In the genomic region with DNA sequence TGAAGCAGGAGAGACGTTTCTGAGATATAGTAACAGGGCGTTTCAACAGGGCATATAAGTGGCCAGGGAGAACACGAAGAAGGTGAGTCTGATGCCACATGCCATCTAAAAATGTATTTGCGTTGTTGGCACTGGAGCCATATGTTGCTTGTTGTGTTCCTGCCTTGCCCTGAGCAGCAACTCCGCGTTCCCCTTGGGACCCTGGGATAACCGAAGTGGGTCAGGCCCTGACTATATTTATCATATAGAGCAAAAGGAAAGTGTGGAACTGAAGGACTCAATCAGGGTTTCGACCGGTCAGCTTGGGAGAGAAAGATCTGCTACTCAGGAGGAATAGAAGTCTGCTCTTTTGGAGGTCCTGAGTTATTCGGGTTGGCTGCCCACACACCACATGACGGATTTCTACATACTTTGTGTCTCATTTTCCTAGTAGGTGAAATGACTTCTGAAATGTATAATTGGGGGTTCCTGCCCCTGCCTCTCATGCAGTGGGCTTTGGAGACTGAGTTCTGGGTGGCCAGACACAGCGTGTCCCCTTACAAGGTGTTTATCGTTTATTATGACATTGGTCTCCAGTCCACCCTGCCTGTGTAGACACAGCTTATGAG, we compare ENCODE assay signal across 12 cellular contexts. TPM values are rescaled to one million over a fixed set of nuclear protein-coding genes. Genes with fewer than 3 reads are reported as not detected.
A peak's percentile ranks its signal among the peaks of the same experiment; 100 is the strongest.
DNase-seq lines count a peak whose midpoint lies in the region; ATAC-seq and TF ChIP-seq lines count a peak whose summit lies in the region.
"Had no signal": no experiment of that assay in that cellular context is flagged by ENCODE, and none has a peak within 500 bp of the region (broad histone marks: within the 10 kb centered on the region; RNA-seq: fewer than 3 reads in every experiment).

No MANE protein-coding gene starts in this region.

- H3K27me3 ChIP-seq in HAP-1 (ENCODE audit: low read depth): no peaks in the 10 kb centered on the region

- peaks cover 12% of the 10 kb centered on the region for H3K4me1 ChIP-seq in HAP-1

- H3K27ac Mint-ChIP-seq in nephron progenitor cell: peak overlapping the region; percentile 24
- no peak overlapping the region for H3K27ac Mint-ChIP-seq in CD14-positive monocyte

- H3K4me3 ChIP-seq in HAP-1 (peak overlapping the region; percentile 75), astrocyte of the spinal cord (ENCODE audit: low read depth, low read length) (peak overlapping the region; percentile 80)

- H3K4me3 Mint-ChIP-seq in nephron progenitor cell (peak overlapping the region; percentile 92), CD14-positive monocyte (peak overlapping the region in 1 of 2 donors; percentile 77)

- H3K36me3 Mint-ChIP-seq in nephron progenitor cell (ENCODE audit: low read depth) (peaks cover 58% of the 10 kb centered on the region), CD14-positive monocyte (peaks cover 0 to 1% of the 10 kb centered on the region in 2 donors)

- in situ Hi-C loops in HAP-1 (cut with MboI; ENCODE audit: low sequenced_read_pairs) (no loop called here), astrocyte of the spinal cord (cut with HindIII; ENCODE audit: low sequenced_read_pairs) (no loop called here)

- H3K27me3 Mint-ChIP-seq in nephron progenitor cell (ENCODE audit: low read depth, poor library complexity): peaks cover 35% of the 10 kb centered on the region
- peaks cover 78 to 90% (median 83%) of the 10 kb centered on the region in 3 donors for H3K27me3 Mint-ChIP-seq in CD14-positive monocyte (ENCODE audit: low read depth in 3 of 3)

- ATAC-seq in HG03442 (IDR thresholded peaks at IDR 0.05; ENCODE audit: unreplicated experiment): no peak

- H3K4me1 Mint-ChIP-seq in nephron progenitor cell: peaks cover 69% of the 10 kb centered on the region
- H3K4me1 Mint-ChIP-seq in CD14-positive monocyte: peaks cover 33% of the 10 kb centered on the region

- peaks cover 74% of the 10 kb centered on the region for H3K36me3 ChIP-seq in HAP-1 (replicated peaks)

- H3K9me3 Mint-ChIP-seq in nephron progenitor cell: no peaks in the 10 kb centered on the region
- H3K9me3 Mint-ChIP-seq in CD14-positive monocyte: peaks cover 0 to 10% (median 7%) of the 10 kb centered on the region in 7 donors

- no peaks in the 10 kb centered on the region for H3K9me3 ChIP-seq in HAP-1

- DNase-seq in DMS 273 (lab: John Stamatoyannopoulos, UW; ENCODE audit: unreplicated experiment): peak; percentile 58
- no peak for DNase-seq in DMS 273 treated with DMSO at 0.1 percent for 48 hours (lab: John Stamatoyannopoulos, UW)
- no peak for DNase-seq in HAP-1 (ENCODE audit: low spot score in 2 of 2)
- DNase-seq in astrocyte of the spinal cord (ENCODE audit: low read depth, low spot score): no peak
- no peak for DNase-seq in nephron progenitor cell
- DNase-seq in LoVo (ENCODE audit: low spot score): no peak
- no peak for DNase-seq in CD14-positive monocyte (ENCODE audit: low spot score)
- DNase-seq: head of caudate nucleus; NCI-H774; stimulated activated naive CD4-positive, alpha-beta T cell; T-helper 9 cell had no signal

- intact Hi-C loops in CD14-positive monocyte (cut with micrococcal nuclease): no loop called here

- no peak for TF ChIP-seq CTCF in astrocyte of the spinal cord (IDR thresholded peaks at IDR 0.05; ENCODE audit: low read depth, low read length)
- TF ChIP-seq CTCF in nephron progenitor cell (IDR thresholded peaks at IDR 0.05): no peak
- no peak for TF ChIP-seq CTCF in CD14-positive monocyte (IDR thresholded peaks at IDR 0.05)

RNA-seq across cellular contexts. Expression of gene STC2, which starts 3.0 kb away (rescaled TPM):
- polyA plus RNA-seq in CD14-positive monocyte: not detected
